Comparison of ENCODE assay signal across 23 cellular contexts in genomic region chr14:60294670-60295069, GRCh38.
"Had no signal": no experiment of that assay in that cellular context is flagged by ENCODE, and none has a peak within 500 bp of the region (broad histone marks: within the 10 kb centered on the region; RNA-seq: fewer than 3 reads in every experiment).

No MANE protein-coding gene starts in this region.

- H3K4me3 Mint-ChIP-seq: activated naive CD8-positive, alpha-beta T cell treated with anti-CD3 and anti-CD28 coated beads for 36 hours; stimulated activated memory B cell treated with anti-CD40 and anti-IgM and Interleukin-4, amounts not matched to agents 10 μg/mL and 1 μg/mL and 100 μg/mL, for 72 hours had no signal

- H3K27ac Mint-ChIP-seq: activated naive CD8-positive, alpha-beta T cell treated with anti-CD3 and anti-CD28 coated beads for 36 hours; stimulated activated memory B cell treated with anti-CD40 and anti-IgM and Interleukin-4, amounts not matched to agents 10 μg/mL and 1 μg/mL and 100 μg/mL, for 72 hours had no signal

- H3K4me3 ChIP-seq: cardiac muscle cell, lower lobe of right lung, mucosa of descending colon, smooth muscle cell, transverse colon had no signal

- H3K9me3 Mint-ChIP-seq: activated naive CD8-positive, alpha-beta T cell treated with anti-CD3 and anti-CD28 coated beads for 36 hours; stimulated activated memory B cell treated with anti-CD40 and anti-IgM and Interleukin-4, amounts not matched to agents 10 μg/mL and 1 μg/mL and 100 μg/mL, for 72 hours had no signal

- DNase-seq: activated CD4-positive, alpha-beta T cell treated with anti-CD3 and anti-CD28 coated beads for 4 hours; activated CD4-positive, alpha-beta T cell treated with anti-CD3 and anti-CD28 coated beads, Interleukin-2, amount 50 U/mL, for 48 hours; activated CD4-positive, CD25-positive, alpha-beta regulatory T cell; activated naive CD4-positive, alpha-beta T cell treated with Interleukin-2 at 50 U/mL for 16 hours; activated naive CD8-positive, alpha-beta T cell treated with anti-CD3 and anti-CD28 coated beads for 36 hours; activated T-cell treated with anti-CD3 and anti-CD28 coated beads, Interleukin-2, amount 50 U/mL, for 48 hours; amniotic stem cell; effector CD4-positive, alpha-beta T cell; erythroblast; foreskin fibroblast; lower lobe of right lung; mesendoderm; mucosa of descending colon; stimulated activated CD4-positive, alpha-beta T cell treated with anti-CD3 and anti-CD28 coated beads, Interleukin-15, amount 100 ng/mL, for 24 hours; T-helper 9 cell; transverse colon had no signal

- H3K4me2 ChIP-seq: smooth muscle cell had no signal

- H3K4me1 ChIP-seq: lower lobe of right lung, transverse colon had no signal

- H3K9me3 ChIP-seq: lower lobe of right lung, mucosa of descending colon, transverse colon had no signal

- FAIRE-seq: endometrium, urothelium cell line had no signal

- H3K27me3 Mint-ChIP-seq: activated naive CD8-positive, alpha-beta T cell treated with anti-CD3 and anti-CD28 coated beads for 36 hours; stimulated activated memory B cell treated with anti-CD40 and anti-IgM and Interleukin-4, amounts not matched to agents 10 μg/mL and 1 μg/mL and 100 μg/mL, for 72 hours had no signal

- ATAC-seq: left lobe of liver; lower lobe of right lung; mucosa of descending colon; sciatic nerve; stimulated activated memory B cell treated with anti-CD40 and anti-IgM and Interleukin-4, amounts not matched to agents 10 μg/mL and 1 μg/mL and 100 μg/mL, for 72 hours had no signal

- H3K4me1 Mint-ChIP-seq: stimulated activated memory B cell treated with anti-CD40 and anti-IgM and Interleukin-4, amounts not matched to agents 10 μg/mL and 1 μg/mL and 100 μg/mL, for 72 hours had no signal

- H3K27me3 ChIP-seq: cardiac muscle cell, transverse colon had no signal

- H3K27ac ChIP-seq: cardiac muscle cell, lower lobe of right lung, transverse colon had no signal
